1 cellular context compared by ENCODE assay signal in genomic region chr3:152268501-152269422, GRCh38.
A peak's percentile ranks its signal among the peaks of the same experiment; 100 is the strongest.
TF ChIP-seq lines count a peak whose summit lies in the region.

A gene with protein sequence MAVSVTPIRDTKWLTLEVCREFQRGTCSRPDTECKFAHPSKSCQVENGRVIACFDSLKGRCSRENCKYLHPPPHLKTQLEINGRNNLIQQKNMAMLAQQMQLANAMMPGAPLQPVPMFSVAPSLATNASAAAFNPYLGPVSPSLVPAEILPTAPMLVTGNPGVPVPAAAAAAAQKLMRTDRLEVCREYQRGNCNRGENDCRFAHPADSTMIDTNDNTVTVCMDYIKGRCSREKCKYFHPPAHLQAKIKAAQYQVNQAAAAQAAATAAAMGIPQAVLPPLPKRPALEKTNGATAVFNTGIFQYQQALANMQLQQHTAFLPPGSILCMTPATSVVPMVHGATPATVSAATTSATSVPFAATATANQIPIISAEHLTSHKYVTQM (plus strand): TSS chr3:152268929. CDS start chr3:152300194, 31,265 bp downstream.

TF ChIP-seq in HepG2, 621 proteins besides CTCF, POLR2A, EP300 and RAD21 (continued from another document):
- TF ChIP-seq, protein P1, sequence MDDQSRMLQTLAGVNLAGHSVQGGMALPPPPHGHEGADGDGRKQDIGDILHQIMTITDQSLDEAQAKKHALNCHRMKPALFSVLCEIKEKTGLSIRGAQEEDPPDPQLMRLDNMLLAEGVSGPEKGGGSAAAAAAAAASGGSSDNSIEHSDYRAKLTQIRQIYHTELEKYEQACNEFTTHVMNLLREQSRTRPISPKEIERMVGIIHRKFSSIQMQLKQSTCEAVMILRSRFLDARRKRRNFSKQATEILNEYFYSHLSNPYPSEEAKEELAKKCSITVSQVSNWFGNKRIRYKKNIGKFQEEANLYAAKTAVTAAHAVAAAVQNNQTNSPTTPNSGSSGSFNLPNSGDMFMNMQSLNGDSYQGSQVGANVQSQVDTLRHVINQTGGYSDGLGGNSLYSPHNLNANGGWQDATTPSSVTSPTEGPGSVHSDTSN (CRISPR knock-in tag; IDR thresholded peaks at IDR 0.05; ENCODE audit: borderline replicate concordance): no peak; the same call in 1 of the 2 replicates
- TF ChIP-seq TRIM24 (CRISPR knock-in tag; IDR thresholded peaks at IDR 0.05): no peak
- no peak for TF ChIP-seq FOXK1 (CRISPR knock-in tag; IDR thresholded peaks at IDR 0.05; ENCODE audit: borderline replicate concordance, low read depth)
- peak; percentile 56 for TF ChIP-seq HNRNPLL (IDR thresholded peaks at IDR 0.05; ENCODE audit: low read depth, low read length, poor library complexity, severe bottlenecking)
- no peak; the same call in 1 of the 2 replicates for TF ChIP-seq NCOA1 (CRISPR knock-in tag; IDR thresholded peaks at IDR 0.05)
- peak; percentile 62; the same call in 1 of the 2 replicates for TF ChIP-seq ZNF263 (CRISPR knock-in tag; IDR thresholded peaks at IDR 0.05)
- TF ChIP-seq ZNF20 (CRISPR knock-in tag; IDR thresholded peaks at IDR 0.05): peak; percentile 85
- no peak for TF ChIP-seq ZNF101 (CRISPR knock-in tag; IDR thresholded peaks at IDR 0.05; ENCODE audit: borderline replicate concordance, low read depth)
- TF ChIP-seq ATF1 (CRISPR knock-in tag; IDR thresholded peaks at IDR 0.05): no peak
- peak; percentile 86 for TF ChIP-seq ERF (CRISPR knock-in tag; IDR thresholded peaks at IDR 0.05)
- no peak for TF ChIP-seq SOX6 (IDR thresholded peaks at IDR 0.05)
- peak; percentile 35 for TF ChIP-seq SOX6 (CRISPR knock-in tag; IDR thresholded peaks at IDR 0.05)
- 0 out of 2 replicates have a peak, but pooled peaks have one; percentile 26 for TF ChIP-seq FOXO1 (CRISPR knock-in tag; IDR thresholded peaks at IDR 0.05)
- peak; percentile 54; the same call in 1 of the 2 replicates for TF ChIP-seq ZNF607 (CRISPR knock-in tag; IDR thresholded peaks at IDR 0.05; ENCODE audit: borderline replicate concordance)
- no peak for TF ChIP-seq SRSF1 (optimal IDR thresholded peaks at IDR 0.05; ENCODE audit: low read depth, low read length)
- TF ChIP-seq, protein P2, sequence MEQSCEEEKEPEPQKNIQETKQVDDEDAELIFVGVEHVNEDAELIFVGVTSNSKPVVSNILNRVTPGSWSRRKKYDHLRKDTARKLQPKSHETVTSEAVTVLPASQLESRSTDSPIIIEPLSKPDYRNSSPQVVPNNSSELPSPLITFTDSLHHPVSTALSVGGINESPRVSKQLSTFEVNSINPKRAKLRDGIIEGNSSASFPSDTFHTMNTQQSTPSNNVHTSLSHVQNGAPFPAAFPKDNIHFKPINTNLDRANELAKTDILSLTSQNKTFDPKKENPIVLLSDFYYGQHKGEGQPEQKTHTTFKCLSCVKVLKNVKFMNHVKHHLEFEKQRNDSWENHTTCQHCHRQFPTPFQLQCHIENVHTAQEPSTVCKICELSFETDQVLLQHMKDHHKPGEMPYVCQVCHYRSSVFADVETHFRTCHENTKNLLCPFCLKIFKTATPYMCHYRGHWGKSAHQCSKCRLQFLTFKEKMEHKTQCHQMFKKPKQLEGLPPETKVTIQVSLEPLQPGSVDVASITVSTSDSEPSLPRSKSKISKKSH (CRISPR knock-in tag; IDR thresholded peaks at IDR 0.05; ENCODE audit: borderline replicate concordance): no peak; the same call in 1 of the 2 replicates
- TF ChIP-seq ZNF3 (CRISPR knock-in tag; IDR thresholded peaks at IDR 0.05): no peak
- peak; percentile 3; the same call in 1 of the 2 replicates for TF ChIP-seq RARA (CRISPR knock-in tag; IDR thresholded peaks at IDR 0.05)
- no peak for TF ChIP-seq ZNF318 (CRISPR knock-in tag; IDR thresholded peaks at IDR 0.05)
- TF ChIP-seq TGIF2 (CRISPR knock-in tag; IDR thresholded peaks at IDR 0.05): peak; percentile 47; the same call in 1 of the 2 replicates
- peak; percentile 83; the same call in 1 of the 2 replicates for TF ChIP-seq CAMTA2 (CRISPR knock-in tag; IDR thresholded peaks at IDR 0.05; ENCODE audit: borderline replicate concordance)
- TF ChIP-seq ZNF326 (CRISPR knock-in tag; IDR thresholded peaks at IDR 0.05; ENCODE audit: borderline replicate concordance): no peak
- no peak for TF ChIP-seq HNF4A (CRISPR knock-in tag; IDR thresholded peaks at IDR 0.05)
- TF ChIP-seq, protein P3, sequence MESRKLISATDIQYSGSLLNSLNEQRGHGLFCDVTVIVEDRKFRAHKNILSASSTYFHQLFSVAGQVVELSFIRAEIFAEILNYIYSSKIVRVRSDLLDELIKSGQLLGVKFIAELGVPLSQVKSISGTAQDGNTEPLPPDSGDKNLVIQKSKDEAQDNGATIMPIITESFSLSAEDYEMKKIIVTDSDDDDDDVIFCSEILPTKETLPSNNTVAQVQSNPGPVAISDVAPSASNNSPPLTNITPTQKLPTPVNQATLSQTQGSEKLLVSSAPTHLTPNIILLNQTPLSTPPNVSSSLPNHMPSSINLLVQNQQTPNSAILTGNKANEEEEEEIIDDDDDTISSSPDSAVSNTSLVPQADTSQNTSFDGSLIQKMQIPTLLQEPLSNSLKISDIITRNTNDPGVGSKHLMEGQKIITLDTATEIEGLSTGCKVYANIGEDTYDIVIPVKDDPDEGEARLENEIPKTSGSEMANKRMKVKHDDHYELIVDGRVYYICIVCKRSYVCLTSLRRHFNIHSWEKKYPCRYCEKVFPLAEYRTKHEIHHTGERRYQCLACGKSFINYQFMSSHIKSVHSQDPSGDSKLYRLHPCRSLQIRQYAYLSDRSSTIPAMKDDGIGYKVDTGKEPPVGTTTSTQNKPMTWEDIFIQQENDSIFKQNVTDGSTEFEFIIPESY (CRISPR knock-in tag; IDR thresholded peaks at IDR 0.05): no peak
- TF ChIP-seq E2F5 (CRISPR knock-in tag; conservative IDR thresholded peaks at IDR 0.05): peak; percentile 69
- peak; percentile 9; the same call in 1 of the 2 replicates for TF ChIP-seq ZNF772 (CRISPR knock-in tag; IDR thresholded peaks at IDR 0.05)
- no peak for TF ChIP-seq GRHL1 (CRISPR knock-in tag; conservative IDR thresholded peaks at IDR 0.05)
- no peak for TF ChIP-seq KDM4B (CRISPR knock-in tag; IDR thresholded peaks at IDR 0.05)
- TF ChIP-seq ZSCAN20 (CRISPR knock-in tag; IDR thresholded peaks at IDR 0.05; ENCODE audit: borderline replicate concordance): no peak
- no peak for TF ChIP-seq BRD4 (CRISPR knock-in tag; IDR thresholded peaks at IDR 0.05)
- peak; percentile 82; the same call in 1 of the 2 replicates for TF ChIP-seq ZNF766 (CRISPR knock-in tag; IDR thresholded peaks at IDR 0.05; ENCODE audit: borderline replicate concordance)
- TF ChIP-seq ZNF354B (CRISPR knock-in tag; IDR thresholded peaks at IDR 0.05): no peak; the same call in 1 of the 2 replicates
- TF ChIP-seq, protein P4, sequence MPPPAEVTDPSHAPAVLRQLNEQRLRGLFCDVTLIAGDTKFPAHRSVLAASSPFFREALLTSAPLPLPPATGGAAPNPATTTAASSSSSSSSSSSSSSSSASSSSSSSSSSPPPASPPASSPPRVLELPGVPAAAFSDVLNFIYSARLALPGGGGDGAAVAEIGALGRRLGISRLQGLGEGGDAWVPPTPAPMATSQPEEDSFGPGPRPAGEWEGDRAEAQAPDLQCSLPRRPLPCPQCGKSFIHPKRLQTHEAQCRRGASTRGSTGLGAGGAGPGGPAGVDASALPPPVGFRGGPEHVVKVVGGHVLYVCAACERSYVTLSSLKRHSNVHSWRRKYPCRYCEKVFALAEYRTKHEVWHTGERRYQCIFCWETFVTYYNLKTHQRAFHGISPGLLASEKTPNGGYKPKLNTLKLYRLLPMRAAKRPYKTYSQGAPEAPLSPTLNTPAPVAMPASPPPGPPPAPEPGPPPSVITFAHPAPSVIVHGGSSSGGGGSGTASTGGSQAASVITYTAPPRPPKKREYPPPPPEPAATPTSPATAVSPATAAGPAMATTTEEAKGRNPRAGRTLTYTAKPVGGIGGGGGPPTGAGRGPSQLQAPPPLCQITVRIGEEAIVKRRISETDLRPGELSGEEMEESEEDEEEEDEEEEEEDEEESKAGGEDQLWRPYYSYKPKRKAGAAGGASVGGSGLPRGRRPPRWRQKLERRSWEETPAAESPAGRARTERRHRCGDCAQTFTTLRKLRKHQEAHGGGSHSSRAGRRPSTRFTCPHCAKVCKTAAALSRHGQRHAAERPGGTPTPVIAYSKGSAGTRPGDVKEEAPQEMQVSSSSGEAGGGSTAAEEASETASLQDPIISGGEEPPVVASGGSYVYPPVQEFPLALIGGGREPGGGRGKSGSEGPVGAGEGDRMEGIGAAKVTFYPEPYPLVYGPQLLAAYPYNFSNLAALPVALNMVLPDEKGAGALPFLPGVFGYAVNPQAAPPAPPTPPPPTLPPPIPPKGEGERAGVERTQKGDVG (CRISPR knock-in tag; IDR thresholded peaks at IDR 0.05; ENCODE audit: borderline replicate concordance): no peak
- TF ChIP-seq PAF1 (CRISPR knock-in tag; IDR thresholded peaks at IDR 0.05): no peak
- TF ChIP-seq HIVEP1 (CRISPR knock-in tag; IDR thresholded peaks at IDR 0.05): peak; percentile 8
- TF ChIP-seq ZNF598 (CRISPR knock-in tag; IDR thresholded peaks at IDR 0.05; ENCODE audit: borderline replicate concordance): peak; percentile 78; the same call in 1 of the 2 replicates
- TF ChIP-seq ATM (IDR thresholded peaks at IDR 0.05; ENCODE audit: borderline replicate concordance): no peak
